In the genomic region with DNA sequence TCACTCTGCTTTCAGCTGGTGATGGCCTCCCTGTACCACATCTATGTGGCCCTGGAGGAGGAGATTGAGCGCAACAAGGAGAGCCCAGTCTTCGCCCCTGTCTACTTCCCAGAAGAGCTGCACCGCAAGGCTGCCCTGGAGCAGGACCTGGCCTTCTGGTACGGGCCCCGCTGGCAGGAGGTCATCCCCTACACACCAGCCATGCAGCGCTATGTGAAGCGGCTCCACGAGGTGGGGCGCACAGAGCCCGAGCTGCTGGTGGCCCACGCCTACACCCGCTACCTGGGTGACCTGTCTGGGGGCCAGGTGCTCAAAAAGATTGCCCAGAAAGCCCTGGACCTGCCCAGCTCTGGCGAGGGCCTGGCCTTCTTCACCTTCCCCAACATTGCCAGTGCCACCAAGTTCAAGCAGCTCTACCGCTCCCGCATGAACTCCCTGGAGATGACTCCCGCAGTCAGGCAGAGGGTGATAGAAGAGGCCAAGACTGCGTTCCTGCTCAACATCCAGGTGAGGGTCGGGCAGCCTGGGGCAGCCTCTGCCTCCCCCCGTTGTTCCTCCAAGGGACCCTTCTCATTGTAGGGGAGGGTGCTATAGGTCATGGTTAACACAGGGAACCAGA, we compare ENCODE assay signal across 23 cellular contexts. TPM values are rescaled to one million over a fixed set of nuclear protein-coding genes. Genes with fewer than 3 reads are reported as not detected.
DNase-seq lines count a peak whose midpoint lies in the region; ATAC-seq, FAIRE-seq and TF ChIP-seq lines count a peak whose summit lies in the region.
"Had no signal": no experiment of that assay in that cellular context is flagged by ENCODE, and none has a peak within 500 bp of the region (broad histone marks: within the 10 kb centered on the region; RNA-seq: fewer than 3 reads in every experiment).

No MANE protein-coding gene starts in this region.

- intact Hi-C loops in HepG2 (cut with micrococcal nuclease; ENCODE audit: unreplicated experiment) (no loop called here), dorsolateral prefrontal cortex (cut with DNase I) (no loop called here)

- no peak overlapping the region for H3K9ac ChIP-seq in HepG2 (ENCODE audit: insufficient read depth, low read depth, low read length)
- H3K9ac ChIP-seq: BLaER1 had no signal

- BruUV-seq in HepG2 (replicated peaks; lab: Mats Ljungman, UMichigan): no TSS peak

- no peak for TF ChIP-seq RAD21 in HepG2 (CRISPR knock-in tag; IDR thresholded peaks at IDR 0.05)

- peak; percentile 9 for ATAC-seq in stimulated activated naive CD8-positive, alpha-beta T cell treated with anti-CD3 and anti-CD28 coated beads, Interleukin-15, Interleukin-2, amounts not matched to agents 100 U/mL and 50 U/mL, for 24 hours
- no peak for ATAC-seq in stimulated activated naive CD8-positive, alpha-beta T cell treated with anti-CD3 and anti-CD28 coated beads, Interleukin-15, amount 100 ng/mL, for 72 hours
- no peak for ATAC-seq in HepG2
- ATAC-seq: K562 had no signal

- peaks cover 15% of the 10 kb centered on the region for H3K79me2 ChIP-seq in HepG2 (ENCODE audit: insufficient read depth, low read length)
- H3K79me2 ChIP-seq in osteoblast (ENCODE audit: insufficient read depth, low read length): peaks cover 32% of the 10 kb centered on the region

- in situ Hi-C loops in HepG2 (cut with HindIII; ENCODE audit: extremely low pct_ligation_motif_present, low pct_unique_long_range_greater_than_20kb): no loop called here

- POLR2A ChIA-PET in HepG2 (lab: Yijun Ruan, JAX): no interaction called here

- peaks cover 1% of the 10 kb centered on the region for H3K4me1 Mint-ChIP-seq in stimulated activated naive CD8-positive, alpha-beta T cell treated with anti-CD3 and anti-CD28 coated beads, Interleukin-15, amount 100 ng/mL, for 72 hours

- H2AFZ ChIP-seq in HepG2 (ENCODE audit: low read length) (no peak overlapping the region), osteoblast (ENCODE audit: low read length) (no peak overlapping the region)
- H2AFZ ChIP-seq: PC-9 had no signal

- H4K20me1 ChIP-seq in HepG2 (ENCODE audit: insufficient read depth, low read length) (peaks cover 4% of the 10 kb centered on the region; the same call in 1 of the 2 replicates), osteoblast (ENCODE audit: insufficient read depth, low read length) (peaks cover 4% of the 10 kb centered on the region)
- H4K20me1 ChIP-seq: BLaER1 had no signal

- no peak for DNase-seq in stimulated activated naive CD8-positive, alpha-beta T cell treated with anti-CD3 and anti-CD28 coated beads, Interleukin-15, Interleukin-2, amounts not matched to agents 100 U/mL and 50 U/mL, for 24 hours
- no peak for DNase-seq in stimulated activated naive CD8-positive, alpha-beta T cell treated with anti-CD3 and anti-CD28 coated beads, Interleukin-15, amount 100 ng/mL, for 72 hours
- no peak for DNase-seq in HepG2 (ENCODE audit: low spot score)
- DNase-seq in osteoblast (ENCODE audit: insufficient read length, low spot score, missing footprints): peak; percentile 53
- DNase-seq in kidney tubule cell (ENCODE audit: low spot score): no peak
- no peak for DNase-seq in LoVo (ENCODE audit: low spot score)
- DNase-seq in DMS 273 (lab: John Stamatoyannopoulos, UW; ENCODE audit: unreplicated experiment): no peak
- DNase-seq in dorsolateral prefrontal cortex: no peak
- DNase-seq: 8988T; CD4-positive, CD25-positive, alpha-beta regulatory T cell; Kasumi-1; MV-4-11; NCI-H1105; NCI-H146; NCI-H1930; NCI-H2107; NCI-H526; PC-9; SHP77 had no signal

- H3K27ac ChIP-seq in HepG2 (ENCODE audit: extremely low read length, insufficient read depth, low read length) (no peak overlapping the region), osteoblast (ENCODE audit: low read depth, low read length) (no peak overlapping the region), dorsolateral prefrontal cortex (no peak overlapping the region)
- H3K27ac ChIP-seq: BLaER1, PC-9, RWPE1 had no signal

- H3K27ac Mint-ChIP-seq in stimulated activated naive CD8-positive, alpha-beta T cell treated with anti-CD3 and anti-CD28 coated beads, Interleukin-15, amount 100 ng/mL, for 72 hours: no peak overlapping the region
- H3K27ac Mint-ChIP-seq: CD4-positive, CD25-positive, alpha-beta regulatory T cell had no signal

- no peaks in the 10 kb centered on the region for H3K9me3 Mint-ChIP-seq in stimulated activated naive CD8-positive, alpha-beta T cell treated with anti-CD3 and anti-CD28 coated beads, Interleukin-15, amount 100 ng/mL, for 72 hours
- H3K9me3 Mint-ChIP-seq: CD4-positive, CD25-positive, alpha-beta regulatory T cell had no signal

- H3K9me3 ChIP-seq in HepG2 (ENCODE audit: low read length): no peaks in the 10 kb centered on the region
- H3K9me3 ChIP-seq in osteoblast (ENCODE audit: low read depth, low read length): no peaks in the 10 kb centered on the region
- H3K9me3 ChIP-seq: BLaER1 had no signal

- TF ChIP-seq EP300 in HepG2 (IDR thresholded peaks at IDR 0.05; ENCODE audit: low read depth in 2 of 2, low read length in 2 of 2) (no peak), HepG2 (CRISPR knock-in tag; IDR thresholded peaks at IDR 0.05; ENCODE audit: borderline replicate concordance) (no peak)

- no peaks in the 10 kb centered on the region for H3K27me3 ChIP-seq in HepG2 (ENCODE audit: control insufficient read depth in 1 of 2, insufficient read depth in 2 of 2, low read length in 2 of 2)
- H3K27me3 ChIP-seq in osteoblast (ENCODE audit: insufficient read depth, low read length): no peaks in the 10 kb centered on the region
- no peaks in the 10 kb centered on the region for H3K27me3 ChIP-seq in dorsolateral prefrontal cortex

- TF ChIP-seq CTCF in HepG2 (CRISPR knock-in tag; IDR thresholded peaks at IDR 0.05) (no peak), osteoblast (IDR thresholded peaks at IDR 0.05; ENCODE audit: extremely low read depth, low read depth, low read length) (no peak), dorsolateral prefrontal cortex (IDR thresholded peaks at IDR 0.05 in 54 of 56, conservative IDR thresholded peaks at IDR 0.05 in 2 of 56; ENCODE audit: low read depth in 1 of 56, partially characterized antibody in 56 of 56) (no peak)

- H3K4me1 ChIP-seq in HepG2 (ENCODE audit: insufficient read depth, low read length) (peaks cover 50% of the 10 kb centered on the region), osteoblast (ENCODE audit: insufficient read depth, low read length) (peaks cover 12% of the 10 kb centered on the region)

- peaks cover 69% of the 10 kb centered on the region for H3K27me3 Mint-ChIP-seq in stimulated activated naive CD8-positive, alpha-beta T cell treated with anti-CD3 and anti-CD28 coated beads, Interleukin-15, amount 100 ng/mL, for 72 hours

- CTCF ChIA-PET in HepG2 (lab: Yijun Ruan, JAX; ENCODE audit: low intra/inter-chr PET ratio, low total read pairs): no interaction called here

- no peak overlapping the region for H3K4me3 ChIP-seq in HepG2 (replicated peaks in 1 of 3; ENCODE audit: insufficient read depth in 1 of 3, low read depth in 2 of 3, low read length in 3 of 3)
- no peak overlapping the region for H3K4me3 ChIP-seq in osteoblast (ENCODE audit: insufficient read depth, low read length)
- H3K4me3 ChIP-seq in dorsolateral prefrontal cortex: no peak overlapping the region
- H3K4me3 ChIP-seq: BLaER1, K562, PC-9 had no signal

- no peak overlapping the region for H3K4me2 ChIP-seq in HepG2 (ENCODE audit: low read depth, low read length)
- H3K4me2 ChIP-seq in osteoblast (ENCODE audit: insufficient read depth, low read length): no peak overlapping the region
- H3K4me2 ChIP-seq: BLaER1, PC-9 had no signal

- 97% methylated on average over 6 of the region's 19 CpGs for WGBS in HepG2 (ENCODE audit: low lambda C conversion rate)

- TF ChIP-seq POLR2A in HepG2 (IDR thresholded peaks at IDR 0.05; ENCODE audit: insufficient read depth in 1 of 2, low read depth in 2 of 2, low read length in 2 of 2): no peak

- peaks cover 18 to 39% of the 10 kb centered on the region in 2 experiments for H3K36me3 ChIP-seq in HepG2 (replicated peaks in 1 of 2; ENCODE audit: control insufficient read depth in 1 of 2, insufficient read depth in 2 of 2, low read length in 2 of 2)
- H3K36me3 ChIP-seq in osteoblast (ENCODE audit: insufficient read depth, low read length): peaks cover 67% of the 10 kb centered on the region
- H3K36me3 ChIP-seq: BLaER1 had no signal

- FAIRE-seq in HepG2 (lab: Jason Lieb, UNC): no peak
- FAIRE-seq: GM19239, K562 had no signal

- no peak overlapping the region for H3K4me3 Mint-ChIP-seq in stimulated activated naive CD8-positive, alpha-beta T cell treated with anti-CD3 and anti-CD28 coated beads, Interleukin-15, amount 100 ng/mL, for 72 hours
- H3K4me3 Mint-ChIP-seq: CD4-positive, CD25-positive, alpha-beta regulatory T cell had no signal

RNA-seq across cellular contexts. Expression of gene HMOX1, which starts 5.9 kb away (rescaled TPM):
- total RNA-seq in HepG2 (2016; rRNA removed; fragmentation: Illumina TruSeq; extraction: Trizol) (53.6 and 54.1 TPM in 2 replicates), osteoblast (411 and 475 TPM in 2 replicates), dorsolateral prefrontal cortex (10 to 100 TPM in 51 of 120 experiments, 1 to 10 TPM in 69; 1.5 to 40.4 (median 8.6) TPM)
- total RNA-seq in HepG2 (2016; cell fraction: cytosol; rRNA removed; fragmentation: Illumina TruSeq; extraction: Trizol; ENCODE audit: low read depth): 12.4 and 15.7 TPM in 2 replicates
- 43.9 and 54.4 TPM in 2 replicates for total RNA-seq in HepG2 (2016; cell fraction: insoluble cytoplasmic fraction; rRNA removed; fragmentation: Illumina TruSeq; extraction: Trizol)
- total RNA-seq in HepG2 (2016; cell fraction: membrane; rRNA removed; fragmentation: Illumina TruSeq; extraction: Trizol): 23.2 and 25.0 TPM in 2 replicates
- 22.0 and 26.2 TPM in 2 replicates for total RNA-seq in HepG2 (2016; cell fraction: nucleus; rRNA removed; fragmentation: Illumina TruSeq; extraction: Trizol)
- polyA plus RNA-seq in HepG2 (2011; rRNA removed): 60.5 and 67.4 TPM in 2 replicates
- polyA plus RNA-seq in HepG2 (2011; cell fraction: cytosol; rRNA removed): 42.4 and 72.7 TPM in 2 replicates
- polyA plus RNA-seq in HepG2 (2011; cell fraction: nucleus; rRNA removed): 28.4 and 28.9 TPM in 2 replicates
- polyA plus RNA-seq in HepG2 (2012): 27.8 and 42.7 TPM in 2 replicates
- polyA plus RNA-seq in HepG2 (2016; cell fraction: cytosol; fragmentation: Illumina TruSeq; extraction: Trizol; ENCODE audit: low read depth): 12.3 and 13.2 TPM in 2 replicates
- 58.0 and 69.8 TPM in 2 replicates for polyA plus RNA-seq in HepG2 (2016; cell fraction: insoluble cytoplasmic fraction; fragmentation: Illumina TruSeq; extraction: Trizol; ENCODE audit: low read depth)
- 18.6 and 20.3 TPM in 2 replicates for polyA plus RNA-seq in HepG2 (2016; cell fraction: membrane; fragmentation: Illumina TruSeq; extraction: Trizol; ENCODE audit: low read depth)
- polyA plus RNA-seq in HepG2 (2016; cell fraction: nucleus; fragmentation: Illumina TruSeq; extraction: Trizol; ENCODE audit: insufficient read depth, low read depth): 47.4 and 49.7 TPM in 2 replicates
- 12.4 and 47.0 TPM in 2 replicates for polyA minus RNA-seq in HepG2 (2011; rRNA and poly(A)+ RNA removed; ENCODE audit: low replicate concordance)
- 23.6 and 31.0 TPM in 2 replicates for polyA minus RNA-seq in HepG2 (2011; cell fraction: cytosol; rRNA and poly(A)+ RNA removed)
- polyA minus RNA-seq in HepG2 (2011; cell fraction: nucleus; rRNA and poly(A)+ RNA removed): 8.1 and 10.9 TPM in 2 replicates
- total RNA-seq: CD4-positive, CD25-positive, alpha-beta regulatory T cell; K562 had no signal
- polyA plus RNA-seq: K562 had no signal

RNA-seq across cellular contexts. Expression of gene MCM5, which starts 13.2 kb away (rescaled TPM):
- total RNA-seq in HepG2 (2016; rRNA removed; fragmentation: Illumina TruSeq; extraction: Trizol) (87.1 and 93.5 TPM in 2 replicates), osteoblast (12.7 and 13.6 TPM in 2 replicates), dorsolateral prefrontal cortex (10 to 100 TPM in 93 of 120 experiments, 1 to 10 TPM in 27; 4.6 to 40.1 (median 13.6) TPM)
- 36.4 and 41.9 TPM in 2 replicates for total RNA-seq in HepG2 (2016; cell fraction: cytosol; rRNA removed; fragmentation: Illumina TruSeq; extraction: Trizol; ENCODE audit: low read depth)
- 66.7 and 92.9 TPM in 2 replicates for total RNA-seq in HepG2 (2016; cell fraction: insoluble cytoplasmic fraction; rRNA removed; fragmentation: Illumina TruSeq; extraction: Trizol)
- 53.5 and 61.3 TPM in 2 replicates for total RNA-seq in HepG2 (2016; cell fraction: membrane; rRNA removed; fragmentation: Illumina TruSeq; extraction: Trizol)
- 65.1 and 73.9 TPM in 2 replicates for total RNA-seq in HepG2 (2016; cell fraction: nucleus; rRNA removed; fragmentation: Illumina TruSeq; extraction: Trizol)
- polyA plus RNA-seq in HepG2 (2011; rRNA removed): 35.0 and 40.2 TPM in 2 replicates
- 19.1 and 35.5 TPM in 2 replicates for polyA plus RNA-seq in HepG2 (2011; cell fraction: cytosol; rRNA removed)
- 35.1 and 61.3 TPM in 2 replicates for polyA plus RNA-seq in HepG2 (2011; cell fraction: nucleus; rRNA removed)
- 24.2 and 36.5 TPM in 2 replicates for polyA plus RNA-seq in HepG2 (2012)
- 11.7 and 13.9 TPM in 2 replicates for polyA plus RNA-seq in HepG2 (2016; cell fraction: cytosol; fragmentation: Illumina TruSeq; extraction: Trizol; ENCODE audit: low read depth)
- 62.2 and 92.9 TPM in 2 replicates for polyA plus RNA-seq in HepG2 (2016; cell fraction: insoluble cytoplasmic fraction; fragmentation: Illumina TruSeq; extraction: Trizol; ENCODE audit: low read depth)
- 18.4 and 22.6 TPM in 2 replicates for polyA plus RNA-seq in HepG2 (2016; cell fraction: membrane; fragmentation: Illumina TruSeq; extraction: Trizol; ENCODE audit: low read depth)
- polyA plus RNA-seq in HepG2 (2016; cell fraction: nucleus; fragmentation: Illumina TruSeq; extraction: Trizol; ENCODE audit: insufficient read depth, low read depth): 116 and 125 TPM in 2 replicates
- polyA minus RNA-seq in HepG2 (2011; rRNA and poly(A)+ RNA removed; ENCODE audit: low replicate concordance): 190 and 207 TPM in 2 replicates
- polyA minus RNA-seq in HepG2 (2011; cell fraction: cytosol; rRNA and poly(A)+ RNA removed): 29.2 and 59.2 TPM in 2 replicates
- polyA minus RNA-seq in HepG2 (2011; cell fraction: nucleus; rRNA and poly(A)+ RNA removed): 25.5 and 42.9 TPM in 2 replicates
